24 cellular contexts compared by ENCODE assay signal in genomic region chr16:4934591-4934990, GRCh38. TPM values are rescaled to one million over a fixed set of nuclear protein-coding genes. Genes with fewer than 3 reads are reported as not detected.
DNase-seq lines count a peak whose midpoint lies in the region; ATAC-seq and TF ChIP-seq lines count a peak whose summit lies in the region.
"Had no signal": no experiment of that assay in that cellular context is flagged by ENCODE, and none has a peak within 500 bp of the region (broad histone marks: within the 10 kb centered on the region; RNA-seq: fewer than 3 reads in every experiment).

No MANE protein-coding gene starts in this region.

- intact Hi-C loops in Calu3 (cut with micrococcal nuclease; ENCODE audit: unreplicated experiment) = no loop called here

- CTCF ChIA-PET in Calu3 (lab: Charles Lee) = interaction anchor here (1.0 kb wide), 1 partner anchor 16 kb away, joined by 7 read pairs; no protein-coding TSS in a partner anchor

- H3K36me3 Mint-ChIP-seq in Calu3 (ENCODE audit: insufficient read depth, unreplicated experiment) (peaks cover 43% of the 10 kb centered on the region), brain (no peaks in the 10 kb centered on the region), glutamatergic neuron (ENCODE audit: unreplicated experiment) (no peaks in the 10 kb centered on the region)
- H3K36me3 Mint-ChIP-seq: activated naive CD4-positive, alpha-beta T cell treated with anti-CD3 and anti-CD28 coated beads, Interleukin-2, amount 50 U/mL, for 72 hours had no signal

- no peak for TF ChIP-seq POLR2A in gastroesophageal sphincter (IDR thresholded peaks at IDR 0.05)

- H3K36me3 ChIP-seq in gastroesophageal sphincter (peaks cover 0 to 7% of the 10 kb centered on the region in 2 donors), subcutaneous abdominal adipose tissue (ENCODE audit: control insufficient read depth in 5 of 5, insufficient read depth in 5 of 5, low read length in 5 of 5) (peaks cover 0 to 3% (median 0%) of the 10 kb centered on the region in 5 donors)
- H3K36me3 ChIP-seq: left lung, right lobe of liver had no signal

- H3K4me3 ChIP-seq in gastroesophageal sphincter (peak overlapping the region in 1 of 2 donors; percentile 68), subcutaneous abdominal adipose tissue (ENCODE audit: low read depth in 1 of 5, low read length in 5 of 5) (peak overlapping the region in 4 of 5 donors; percentile 45 to 67 (median 64))
- H3K4me3 ChIP-seq: left lung, right lobe of liver had no signal

- H3K4me3 Mint-ChIP-seq in Calu3 (ENCODE audit: low read depth, unreplicated experiment) = peak overlapping the region; percentile 97
- peak overlapping the region in 3 of 5 experiments; percentile 33 to 49 (median 39) for H3K4me3 Mint-ChIP-seq in brain
- no peak overlapping the region for H3K4me3 Mint-ChIP-seq in glutamatergic neuron (ENCODE audit: unreplicated experiment)
- H3K4me3 Mint-ChIP-seq: activated B cell treated with CpG ODN at 0.5 μM for 24 hours; activated T-helper 17 cell treated with anti-CD3 and anti-CD28 coated beads, Interleukin-2, amount 50 U/mL, for 72 hours had no signal

- BruUV-seq in Calu3 (replicated peaks; lab: Mats Ljungman, UMichigan) = TSS peak; percentile 13

- no peak for TF ChIP-seq CTCF in Calu3 (IDR thresholded peaks at IDR 0.05; ENCODE audit: unreplicated experiment)
- TF ChIP-seq CTCF in brain (conservative IDR thresholded peaks at IDR 0.05) = no peak
- no peak for TF ChIP-seq CTCF in gastroesophageal sphincter (IDR thresholded peaks at IDR 0.05)
- TF ChIP-seq CTCF in glutamatergic neuron (IDR thresholded peaks at IDR 0.05; ENCODE audit: partially characterized antibody, unreplicated experiment) = no peak

- H3K9me3 Mint-ChIP-seq in Calu3 (ENCODE audit: low read depth, unreplicated experiment) = no peaks in the 10 kb centered on the region
- peaks cover 0 to 11% (median 3%) of the 10 kb centered on the region in 5 experiments for H3K9me3 Mint-ChIP-seq in brain
- peaks cover 4% of the 10 kb centered on the region for H3K9me3 Mint-ChIP-seq in glutamatergic neuron (ENCODE audit: unreplicated experiment)
- H3K9me3 Mint-ChIP-seq: activated B cell treated with CpG ODN at 0.5 μM for 24 hours; activated naive CD4-positive, alpha-beta T cell treated with anti-CD3 and anti-CD28 coated beads, Interleukin-2, amount 50 U/mL, for 72 hours; activated T-helper 17 cell treated with anti-CD3 and anti-CD28 coated beads, Interleukin-2, amount 50 U/mL, for 72 hours; central memory CD8-positive, alpha-beta T cell had no signal

- H3K27me3 ChIP-seq in gastroesophageal sphincter = peaks cover 31% of the 10 kb centered on the region
- peaks cover 0 to 29% (median 15%) of the 10 kb centered on the region in 5 donors for H3K27me3 ChIP-seq in subcutaneous abdominal adipose tissue (ENCODE audit: control insufficient read depth in 5 of 5, insufficient read depth in 4 of 5, low read length in 5 of 5)
- H3K27me3 ChIP-seq: right lobe of liver had no signal

- H3K27ac ChIP-seq in gastroesophageal sphincter (peak overlapping the region in 3 of 4 donors; percentile 43 to 83 (median 50)), subcutaneous abdominal adipose tissue (ENCODE audit: low read depth, low read length) (no peak overlapping the region)
- H3K27ac ChIP-seq: left lung, right lobe of liver had no signal

- no peak for TF ChIP-seq EP300 in gastroesophageal sphincter (IDR thresholded peaks at IDR 0.05)

- H3K27me3 Mint-ChIP-seq in Calu3 (ENCODE audit: unreplicated experiment) (no peaks in the 10 kb centered on the region), brain (peaks cover 70% of the 10 kb centered on the region), glutamatergic neuron (ENCODE audit: unreplicated experiment) (peaks cover 10% of the 10 kb centered on the region)

- no peak overlapping the region for H3K9ac ChIP-seq in subcutaneous abdominal adipose tissue (ENCODE audit: low read length in 5 of 5)

- DNase-seq in Calu3 (no peak), NK-92 (lab: John Stamatoyannopoulos, UW; ENCODE audit: unreplicated experiment) (no peak), glutamatergic neuron (no peak), HUDEP-2 (lab: John Stamatoyannopoulos, UW; ENCODE audit: unreplicated experiment in 76 of 76) (no peak)
- DNase-seq: activated B cell treated with CpG ODN at 0.5 μM for 24 hours; activated CD4-positive, alpha-beta T cell treated with anti-CD3 and anti-CD28 coated beads, Interleukin-2, amount 50 U/mL, for 48 hours; activated CD8-positive, alpha-beta memory T cell treated with anti-CD3 and anti-CD28 coated beads, Interleukin-2, amount 50 U/mL, for 4 hours; DMS79; foreskin melanocyte; NCI-H1694; stimulated activated naive CD4-positive, alpha-beta T cell treated with Interleukin-2 at 50 U/mL for 16 hours had no signal

- ATAC-seq in gastroesophageal sphincter (no peak), HG02623 (IDR thresholded peaks at IDR 0.05; ENCODE audit: unreplicated experiment) (no peak)
- ATAC-seq: activated naive CD4-positive, alpha-beta T cell treated with anti-CD3 and anti-CD28 coated beads, Interleukin-2, amount 50 U/mL, for 72 hours; activated T-helper 17 cell treated with anti-CD3 and anti-CD28 coated beads, Interleukin-2, amount 50 U/mL, for 72 hours had no signal

- peaks cover 0 to 57% (median 8%) of the 10 kb centered on the region in 3 donors for H3K4me1 ChIP-seq in gastroesophageal sphincter
- peaks cover 0 to 42% (median 33%) of the 10 kb centered on the region in 5 donors for H3K4me1 ChIP-seq in subcutaneous abdominal adipose tissue (ENCODE audit: control insufficient read depth in 5 of 5, insufficient read depth in 5 of 5, low read length in 5 of 5)

- H3K4me1 Mint-ChIP-seq in Calu3 (ENCODE audit: low read depth, unreplicated experiment) (peaks cover 12% of the 10 kb centered on the region), brain (no peaks in the 10 kb centered on the region), glutamatergic neuron (ENCODE audit: low read depth, unreplicated experiment) (peaks cover 4% of the 10 kb centered on the region)
- H3K4me1 Mint-ChIP-seq: activated T-helper 17 cell treated with anti-CD3 and anti-CD28 coated beads, Interleukin-2, amount 50 U/mL, for 72 hours had no signal

- H3K27ac Mint-ChIP-seq in Calu3 (ENCODE audit: unreplicated experiment) = no peak overlapping the region
- no peak overlapping the region for H3K27ac Mint-ChIP-seq in brain
- no peak overlapping the region for H3K27ac Mint-ChIP-seq in glutamatergic neuron (ENCODE audit: unreplicated experiment)
- H3K27ac Mint-ChIP-seq: activated B cell treated with CpG ODN at 0.5 μM for 24 hours; activated naive CD4-positive, alpha-beta T cell treated with anti-CD3 and anti-CD28 coated beads, Interleukin-2, amount 50 U/mL, for 72 hours; activated T-helper 17 cell treated with anti-CD3 and anti-CD28 coated beads, Interleukin-2, amount 50 U/mL, for 72 hours had no signal

- 80% methylated on average over 1 to 2 of the region's 6 CpGs for WGBS in gastroesophageal sphincter (ENCODE audit: low coverage in 1 of 2), 2 donors

- H3K9me3 ChIP-seq in gastroesophageal sphincter (no peaks in the 10 kb centered on the region), subcutaneous abdominal adipose tissue (ENCODE audit: control insufficient read depth in 5 of 5, low read length in 5 of 5) (peaks cover 0 to 3% (median 0%) of the 10 kb centered on the region in 5 donors)
- H3K9me3 ChIP-seq: left lung, right lobe of liver had no signal

RNA-seq across cellular contexts. Expression of gene PPL, which starts 2.4 kb away (rescaled TPM):
- 75.0 and 104 TPM in 2 replicates for total RNA-seq in Calu3 (2022)
- polyA plus RNA-seq in brain (ENCODE audit: insufficient read depth, low read depth, low replicate concordance) = 43.5 TPM
- total RNA-seq in gastroesophageal sphincter = 10 to 100 TPM; 53.7 to 82.5 (median 76.5) TPM
- 4.7 TPM for total RNA-seq in glutamatergic neuron (ENCODE audit: unreplicated experiment)
- total RNA-seq: activated naive CD4-positive, alpha-beta T cell treated with anti-CD3 and anti-CD28 coated beads, Interleukin-2, amount 50 U/mL, for 72 hours; activated T-helper 17 cell treated with anti-CD3 and anti-CD28 coated beads, Interleukin-2, amount 50 U/mL, for 72 hours; mononuclear cell; OCI-LY7 had no signal

RNA-seq across cellular contexts. Expression of gene SEC14L5, which starts 23.5 kb away (rescaled TPM):
- total RNA-seq in Calu3 (2022) = 0.52 and 0.54 TPM in 2 replicates
- polyA plus RNA-seq in brain (ENCODE audit: insufficient read depth, low read depth, low replicate concordance) = 14.6 TPM
- 1 to 10 TPM in 1 of 4 donors, under 1 TPM in 3; 0.16 to 1.3 (median 0.75) TPM for total RNA-seq in gastroesophageal sphincter
- 3.1 TPM for total RNA-seq in glutamatergic neuron (ENCODE audit: unreplicated experiment)
- total RNA-seq: activated B cell treated with CpG ODN at 0.5 μM for 24 hours, H4, OCI-LY7 had no signal
- polyA plus RNA-seq: BJ had no signal
